Comparison of ENCODE assay signal across 8 cellular contexts in the genomic region with DNA sequence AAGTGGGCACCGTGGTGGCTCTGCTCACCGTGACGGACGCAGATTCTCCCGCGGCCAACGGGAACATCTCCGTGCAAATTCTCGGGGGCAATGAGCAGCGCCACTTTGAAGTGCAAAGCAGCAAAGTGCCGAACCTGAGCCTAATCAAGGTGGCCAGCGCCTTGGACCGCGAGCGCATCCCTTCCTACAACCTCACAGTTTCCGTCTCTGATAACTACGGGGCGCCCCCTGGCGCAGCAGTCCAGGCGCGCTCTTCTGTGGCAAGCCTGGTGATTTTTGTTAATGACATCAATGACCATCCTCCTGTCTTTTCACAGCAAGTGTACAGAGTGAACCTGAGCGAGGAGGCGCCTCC.
DNase-seq lines count a peak whose midpoint lies in the region; ATAC-seq and TF ChIP-seq lines count a peak whose summit lies in the region.

No MANE protein-coding gene starts in this region.

- peak; percentile 7; the same call in 2 of the 3 replicates for ATAC-seq in SK-N-SH treated with all-trans-retinoic acid at 6 μM for 48 hours
- ATAC-seq in GM21619 (IDR thresholded peaks at IDR 0.05; ENCODE audit: unreplicated experiment): no peak

- intact Hi-C loops in head of caudate nucleus (cut with DNase I): loop anchor here (5.0 kb wide), 2 partner anchors 35 to 115 kb away; no protein-coding TSS in a partner anchor

- DNase-seq in ELR (ENCODE audit: low read depth) (peak; percentile 79), head of caudate nucleus (peak; percentile 8 to 84 (median 58)), nucleus accumbens (lab: John Stamatoyannopoulos, UW) (peak in 39 of 56 donors; percentile 6 to 75 (median 30)), GF-D8 (lab: John Stamatoyannopoulos, UW) (no peak), KG1 (lab: John Stamatoyannopoulos, UW) (no peak), T-helper 1 cell (no peak)

TF ChIP-seq in SK-N-SH treated with all-trans-retinoic acid at 6 μM for 48 hours, 23 proteins besides CTCF, POLR2A, EP300 and RAD21:
- TF ChIP-seq ZFP3 (CRISPR knock-in tag; IDR thresholded peaks at IDR 0.05) (no peak), CSDC2 (CRISPR knock-in tag; IDR thresholded peaks at IDR 0.05) (no peak), TCF4 (CRISPR knock-in tag; IDR thresholded peaks at IDR 0.05; ENCODE audit: borderline replicate concordance) (no peak), TOX (CRISPR knock-in tag; IDR thresholded peaks at IDR 0.05; ENCODE audit: borderline replicate concordance) (no peak), PPARA (CRISPR knock-in tag; IDR thresholded peaks at IDR 0.05; ENCODE audit: borderline replicate concordance) (no peak), ZFP30 (CRISPR knock-in tag; IDR thresholded peaks at IDR 0.05) (no peak), RARB (CRISPR knock-in tag; IDR thresholded peaks at IDR 0.05) (no peak), SNAI2 (CRISPR knock-in tag; IDR thresholded peaks at IDR 0.05) (no peak), ARNTL (CRISPR knock-in tag; IDR thresholded peaks at IDR 0.05; ENCODE audit: borderline replicate concordance, low read depth) (no peak), ZNF8 (CRISPR knock-in tag; IDR thresholded peaks at IDR 0.05) (no peak), ISL1 (CRISPR knock-in tag; IDR thresholded peaks at IDR 0.05) (no peak), OSR1 (CRISPR knock-in tag; IDR thresholded peaks at IDR 0.05) (no peak), BACH2 (CRISPR knock-in tag; IDR thresholded peaks at IDR 0.05; ENCODE audit: borderline replicate concordance) (no peak), ESRRG (CRISPR knock-in tag; IDR thresholded peaks at IDR 0.05) (no peak)
- TF ChIP-seq, protein P1, sequence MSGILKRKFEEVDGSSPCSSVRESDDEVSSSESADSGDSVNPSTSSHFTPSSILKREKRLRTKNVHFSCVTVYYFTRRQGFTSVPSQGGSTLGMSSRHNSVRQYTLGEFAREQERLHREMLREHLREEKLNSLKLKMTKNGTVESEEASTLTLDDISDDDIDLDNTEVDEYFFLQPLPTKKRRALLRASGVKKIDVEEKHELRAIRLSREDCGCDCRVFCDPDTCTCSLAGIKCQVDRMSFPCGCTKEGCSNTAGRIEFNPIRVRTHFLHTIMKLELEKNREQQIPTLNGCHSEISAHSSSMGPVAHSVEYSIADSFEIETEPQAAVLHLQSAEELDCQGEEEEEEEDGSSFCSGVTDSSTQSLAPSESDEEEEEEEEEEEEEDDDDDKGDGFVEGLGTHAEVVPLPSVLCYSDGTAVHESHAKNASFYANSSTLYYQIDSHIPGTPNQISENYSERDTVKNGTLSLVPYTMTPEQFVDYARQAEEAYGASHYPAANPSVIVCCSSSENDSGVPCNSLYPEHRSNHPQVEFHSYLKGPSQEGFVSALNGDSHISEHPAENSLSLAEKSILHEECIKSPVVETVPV (CRISPR knock-in tag; IDR thresholded peaks at IDR 0.05): no peak
- TF ChIP-seq, protein P2, sequence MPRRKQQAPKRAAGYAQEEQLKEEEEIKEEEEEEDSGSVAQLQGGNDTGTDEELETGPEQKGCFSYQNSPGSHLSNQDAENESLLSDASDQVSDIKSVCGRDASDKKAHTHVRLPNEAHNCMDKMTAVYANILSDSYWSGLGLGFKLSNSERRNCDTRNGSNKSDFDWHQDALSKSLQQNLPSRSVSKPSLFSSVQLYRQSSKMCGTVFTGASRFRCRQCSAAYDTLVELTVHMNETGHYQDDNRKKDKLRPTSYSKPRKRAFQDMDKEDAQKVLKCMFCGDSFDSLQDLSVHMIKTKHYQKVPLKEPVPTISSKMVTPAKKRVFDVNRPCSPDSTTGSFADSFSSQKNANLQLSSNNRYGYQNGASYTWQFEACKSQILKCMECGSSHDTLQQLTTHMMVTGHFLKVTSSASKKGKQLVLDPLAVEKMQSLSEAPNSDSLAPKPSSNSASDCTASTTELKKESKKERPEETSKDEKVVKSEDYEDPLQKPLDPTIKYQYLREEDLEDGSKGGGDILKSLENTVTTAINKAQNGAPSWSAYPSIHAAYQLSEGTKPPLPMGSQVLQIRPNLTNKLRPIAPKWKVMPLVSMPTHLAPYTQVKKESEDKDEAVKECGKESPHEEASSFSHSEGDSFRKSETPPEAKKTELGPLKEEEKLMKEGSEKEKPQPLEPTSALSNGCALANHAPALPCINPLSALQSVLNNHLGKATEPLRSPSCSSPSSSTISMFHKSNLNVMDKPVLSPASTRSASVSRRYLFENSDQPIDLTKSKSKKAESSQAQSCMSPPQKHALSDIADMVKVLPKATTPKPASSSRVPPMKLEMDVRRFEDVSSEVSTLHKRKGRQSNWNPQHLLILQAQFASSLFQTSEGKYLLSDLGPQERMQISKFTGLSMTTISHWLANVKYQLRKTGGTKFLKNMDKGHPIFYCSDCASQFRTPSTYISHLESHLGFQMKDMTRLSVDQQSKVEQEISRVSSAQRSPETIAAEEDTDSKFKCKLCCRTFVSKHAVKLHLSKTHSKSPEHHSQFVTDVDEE (CRISPR knock-in tag; IDR thresholded peaks at IDR 0.05): no peak
- TF ChIP-seq, protein P3, sequence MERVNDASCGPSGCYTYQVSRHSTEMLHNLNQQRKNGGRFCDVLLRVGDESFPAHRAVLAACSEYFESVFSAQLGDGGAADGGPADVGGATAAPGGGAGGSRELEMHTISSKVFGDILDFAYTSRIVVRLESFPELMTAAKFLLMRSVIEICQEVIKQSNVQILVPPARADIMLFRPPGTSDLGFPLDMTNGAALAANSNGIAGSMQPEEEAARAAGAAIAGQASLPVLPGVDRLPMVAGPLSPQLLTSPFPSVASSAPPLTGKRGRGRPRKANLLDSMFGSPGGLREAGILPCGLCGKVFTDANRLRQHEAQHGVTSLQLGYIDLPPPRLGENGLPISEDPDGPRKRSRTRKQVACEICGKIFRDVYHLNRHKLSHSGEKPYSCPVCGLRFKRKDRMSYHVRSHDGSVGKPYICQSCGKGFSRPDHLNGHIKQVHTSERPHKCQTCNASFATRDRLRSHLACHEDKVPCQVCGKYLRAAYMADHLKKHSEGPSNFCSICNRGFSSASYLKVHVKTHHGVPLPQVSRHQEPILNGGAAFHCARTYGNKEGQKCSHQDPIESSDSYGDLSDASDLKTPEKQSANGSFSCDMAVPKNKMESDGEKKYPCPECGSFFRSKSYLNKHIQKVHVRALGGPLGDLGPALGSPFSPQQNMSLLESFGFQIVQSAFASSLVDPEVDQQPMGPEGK (CRISPR knock-in tag; IDR thresholded peaks at IDR 0.05; ENCODE audit: borderline replicate concordance): no peak

Comparison
In these comparisons a context has a peak if more than half of its experiments do, and no peak if none do; other contexts are left out.
1. DNase-seq: peak in ELR (single experiment), head of caudate nucleus (42 of 42) and nucleus accumbens (39 of 56); none in GF-D8 (single experiment), KG1 (single experiment) and T-helper 1 cell (0 of 5).